ENCODE assay signal across 1 cellular context in genomic region chr15:55696221-55696620, GRCh38.
TF ChIP-seq lines count a peak whose summit lies in the region.

No MANE protein-coding gene starts in this region.

TF ChIP-seq in H1, 55 proteins besides CTCF, POLR2A, EP300 and RAD21 (continued from another document):
- TF ChIP-seq POU5F1 (IDR thresholded peaks at IDR 0.05; ENCODE audit: low read depth, low read length) (no peak), CHD2 (IDR thresholded peaks at IDR 0.05; ENCODE audit: low read length) (no peak), SRF (IDR thresholded peaks at IDR 0.05; ENCODE audit: low read depth, low read length) (no peak), ZNF274 (IDR thresholded peaks at IDR 0.05; ENCODE audit: borderline replicate concordance, extremely low read depth, low read length) (no peak), TEAD4 (IDR thresholded peaks at IDR 0.05; ENCODE audit: low read depth, low read length) (no peak), EZH2 (IDR thresholded peaks at IDR 0.05; ENCODE audit: low read depth, low read length, severe bottlenecking) (no peak), EGR1 (IDR thresholded peaks at IDR 0.05; ENCODE audit: borderline replicate concordance, low read depth, low read length) (no peak), RNF2 (IDR thresholded peaks at IDR 0.05; ENCODE audit: borderline replicate concordance, low read depth, low read length, missing control alignments, poor library complexity, severe bottlenecking) (no peak), E2F6 (IDR thresholded peaks at IDR 0.05) (no peak), PHF8 (conservative IDR thresholded peaks at IDR 0.05; ENCODE audit: low read depth, low read length) (no peak), POLR2AphosphoS5 (IDR thresholded peaks at IDR 0.05; ENCODE audit: low read depth, low read length) (no peak), SIRT6 (IDR thresholded peaks at IDR 0.05; ENCODE audit: low read length) (no peak), SP2 (IDR thresholded peaks at IDR 0.05; ENCODE audit: low read length) (no peak), CBX5 (IDR thresholded peaks at IDR 0.05; ENCODE audit: low read depth, low read length) (no peak), KDM1A (IDR thresholded peaks at IDR 0.05; ENCODE audit: borderline replicate concordance, low read length) (no peak)
